In the genomic region with DNA sequence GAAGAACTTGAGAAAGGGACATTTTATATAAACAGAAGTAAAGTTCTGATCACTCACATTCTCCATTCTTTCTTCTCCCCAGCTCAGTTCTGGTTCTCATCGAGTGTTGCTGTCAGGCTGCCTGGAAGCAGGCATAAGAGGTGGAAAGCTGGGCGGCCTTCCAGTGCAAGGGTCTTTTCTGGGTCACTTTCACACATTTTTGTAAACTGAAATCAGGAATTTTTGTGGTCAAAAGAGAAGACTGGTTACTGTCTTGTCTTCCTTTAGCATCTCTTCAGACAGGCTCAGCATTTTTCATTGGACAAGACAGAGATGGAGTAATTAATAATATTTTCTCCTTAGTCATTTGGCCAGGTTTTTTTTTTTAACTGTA, we compare ENCODE assay signal across 11 cellular contexts.
A peak's percentile ranks its signal among the peaks of the same experiment; 100 is the strongest.
DNase-seq lines count a peak whose midpoint lies in the region; ATAC-seq and TF ChIP-seq lines count a peak whose summit lies in the region.
"Had no signal": no experiment of that assay in that cellular context is flagged by ENCODE, and none has a peak within 500 bp of the region (broad histone marks: within the 10 kb centered on the region; RNA-seq: fewer than 3 reads in every experiment).

No MANE protein-coding gene starts in this region.

- no peak overlapping the region for H2AFZ ChIP-seq in Karpas-422 (ENCODE audit: low read length)

- peaks cover 11% of the 10 kb centered on the region for H3K4me1 ChIP-seq in mucosa of descending colon (ENCODE audit: low read depth)
- H3K4me1 ChIP-seq in Karpas-422 (ENCODE audit: low read length), result peaks cover 13% of the 10 kb centered on the region
- H3K4me1 ChIP-seq in BE2C, result no peaks in the 10 kb centered on the region
- H3K4me1 ChIP-seq: ascending aorta had no signal

- H3K36me3 ChIP-seq in mucosa of descending colon (ENCODE audit: low read depth), result no peaks in the 10 kb centered on the region
- H3K36me3 ChIP-seq in Karpas-422 (ENCODE audit: insufficient read depth, low read length), result no peaks in the 10 kb centered on the region
- H3K36me3 ChIP-seq in BE2C, result no peaks in the 10 kb centered on the region
- H3K36me3 ChIP-seq: ascending aorta had no signal

- TF ChIP-seq CTCF in mucosa of descending colon (IDR thresholded peaks at IDR 0.05) (no peak), BE2C (IDR thresholded peaks at IDR 0.05; ENCODE audit: low read depth, low read length) (no peak)

- no peaks in the 10 kb centered on the region for H3K79me2 ChIP-seq in Karpas-422 (ENCODE audit: low read length)

- H3K9me3 ChIP-seq in mucosa of descending colon (no peaks in the 10 kb centered on the region), Karpas-422 (ENCODE audit: low read length) (no peaks in the 10 kb centered on the region), BE2C (no peaks in the 10 kb centered on the region)
- H3K9me3 ChIP-seq: ascending aorta had no signal

- H4K20me1 ChIP-seq in Karpas-422 (ENCODE audit: insufficient read depth, low read depth, low read length), result no peaks in the 10 kb centered on the region

- DNase-seq in HCEC 1CT (peak; percentile 59), HT1080 (ENCODE audit: low read depth) (peak; percentile 46), mucosa of descending colon (peak in 1 of 3 donors; percentile 20), DMS153 treated with DMSO at 0.1 percent for 48 hours (lab: John Stamatoyannopoulos, UW; ENCODE audit: unreplicated experiment) (no peak), Karpas-422 (no peak), BE2C (no peak), NCI-H1105 (lab: John Stamatoyannopoulos, UW) (no peak)
- DNase-seq: immature natural killer cell, NCI-H1048 had no signal

- H3K4me2 ChIP-seq in Karpas-422 (ENCODE audit: low read depth, low read length, poor library complexity, severe bottlenecking), result no peak overlapping the region

- no peaks in the 10 kb centered on the region for H3K27me3 ChIP-seq in Karpas-422 (ENCODE audit: low read length)
- no peaks in the 10 kb centered on the region for H3K27me3 ChIP-seq in BE2C
- H3K27me3 ChIP-seq: ascending aorta had no signal

- H3K27ac ChIP-seq in Karpas-422 (ENCODE audit: low read length), result no peak overlapping the region
- H3K27ac ChIP-seq: ascending aorta had no signal

- H3K4me3 ChIP-seq in mucosa of descending colon, result no peak overlapping the region
- no peak overlapping the region for H3K4me3 ChIP-seq in Karpas-422 (ENCODE audit: low read length)
- H3K4me3 ChIP-seq in BE2C (ENCODE audit: low read depth, low read length), result no peak overlapping the region
- H3K4me3 ChIP-seq: ascending aorta had no signal

- H3K9me2 ChIP-seq in Karpas-422 (replicated peaks; ENCODE audit: insufficient read depth, low read length), result no peaks in the 10 kb centered on the region

- peak; percentile 19 for ATAC-seq in GM18858 (IDR thresholded peaks at IDR 0.05; ENCODE audit: unreplicated experiment)
- ATAC-seq in mucosa of descending colon, result peak; percentile 14

- intact Hi-C loops in mucosa of descending colon (cut with DNase I, micrococcal nuclease), result no loop called here

- H3K9ac ChIP-seq in Karpas-422 (ENCODE audit: low read length), result no peak overlapping the region

Comparison
In these comparisons a context has a peak if more than half of its experiments do, and no peak if none do; other contexts are left out.
1. DNase-seq: peak in HCEC 1CT (single experiment) and HT1080 (single experiment); none in DMS153 treated with DMSO at 0.1 percent for 48 hours (single experiment), Karpas-422 (single experiment), BE2C (single experiment) and NCI-H1105 (single experiment).